ENCODE assay signal across 3 cellular contexts in genomic region chr3:17394541-17395179, GRCh38.
TF ChIP-seq lines count a peak whose summit lies in the region.

No MANE protein-coding gene starts in this region.

TF ChIP-seq in A549, 52 proteins besides CTCF, POLR2A, EP300 and RAD21 (continued from another document):
- peak; percentile 57 for TF ChIP-seq MAFK (IDR thresholded peaks at IDR 0.05; ENCODE audit: partially characterized antibody)

TF ChIP-seq in IMR-90, 13 proteins besides CTCF, POLR2A, EP300 and RAD21 (continued from another document):
- no peak for TF ChIP-seq MAZ (IDR thresholded peaks at IDR 0.05; ENCODE audit: borderline replicate concordance, low read depth, low read length)
- TF ChIP-seq BHLHE40 (IDR thresholded peaks at IDR 0.05; ENCODE audit: low read depth, low read length), result no peak

TF ChIP-seq in K562, 482 proteins besides CTCF, POLR2A, EP300 and RAD21 (continued from another document):
- TF ChIP-seq RREB1 (CRISPR knock-in tag; IDR thresholded peaks at IDR 0.05) (no peak), RERE (CRISPR knock-in tag; IDR thresholded peaks at IDR 0.05; ENCODE audit: borderline replicate concordance) (no peak), RBM39 (optimal IDR thresholded peaks at IDR 0.05; ENCODE audit: low read depth, low read length) (no peak), RHOXF2B (CRISPR knock-in tag; conservative IDR thresholded peaks at IDR 0.05) (no peak), NFE2 (IDR thresholded peaks at IDR 0.05; ENCODE audit: low read depth) (no peak), MITF (IDR thresholded peaks at IDR 0.05) (no peak), ZBTB11 (CRISPR knock-in tag; IDR thresholded peaks at IDR 0.05) (no peak), MAFF (IDR thresholded peaks at IDR 0.05; ENCODE audit: low read length) (peak; percentile 70), ZNF316 (IDR thresholded peaks at IDR 0.05) (peak; percentile 86), RNF219 (CRISPR knock-in tag; IDR thresholded peaks at IDR 0.05) (no peak), CAMTA2 (CRISPR knock-in tag; conservative IDR thresholded peaks at IDR 0.05) (no peak), PHB (CRISPR knock-in tag; IDR thresholded peaks at IDR 0.05) (no peak), ZNF324 (CRISPR knock-in tag; IDR thresholded peaks at IDR 0.05) (no peak), MCM3 (IDR thresholded peaks at IDR 0.05) (no peak), RBFOX2 (IDR thresholded peaks at IDR 0.05; ENCODE audit: low read depth, low read length) (no peak), EGR1 (conservative IDR thresholded peaks at IDR 0.05) (no peak), ETV1 (tag; conservative IDR thresholded peaks at IDR 0.05; ENCODE audit: low read depth) (no peak), MAFK (IDR thresholded peaks at IDR 0.05; ENCODE audit: low read length) (peak; percentile 52; the same call in 1 of the 2 replicates), C11orf30 (IDR thresholded peaks at IDR 0.05; ENCODE audit: low read depth) (peak; percentile 79), PBX2 (CRISPR knock-in tag; IDR thresholded peaks at IDR 0.05; ENCODE audit: low read depth) (no peak), PBX2 (tag; conservative IDR thresholded peaks at IDR 0.05; ENCODE audit: low read depth) (peak; percentile 44), MAFG (tag; conservative IDR thresholded peaks at IDR 0.05) (peak; percentile 64), ZEB2 (IDR thresholded peaks at IDR 0.05) (no peak), POLR3G (IDR thresholded peaks at IDR 0.05; ENCODE audit: extremely low read depth, insufficient read length, insufficient replicate concordance) (no peak)
